Comparison of ENCODE assay signal across 14 cellular contexts in genomic region chr4:173501592-173502150, GRCh38. TPM values are rescaled to one million over a fixed set of nuclear protein-coding genes. Genes with fewer than 3 reads are reported as not detected.
A peak's percentile ranks its signal among the peaks of the same experiment; 100 is the strongest.
DNase-seq lines count a peak whose midpoint lies in the region; ATAC-seq and TF ChIP-seq lines count a peak whose summit lies in the region.
"Had no signal": no experiment of that assay in that cellular context is flagged by ENCODE, and none has a peak within 500 bp of the region (broad histone marks: within the 10 kb centered on the region; RNA-seq: fewer than 3 reads in every experiment).

No MANE protein-coding gene starts in this region.

- no peak overlapping the region for H3K27ac ChIP-seq in endodermal cell (ENCODE audit: low read depth, low read length)
- H3K27ac ChIP-seq: lower lobe of right lung, uterus had no signal

- H3K27me3 ChIP-seq in endodermal cell (ENCODE audit: control insufficient read depth, insufficient read depth, low read length, poor library complexity, severe bottlenecking): peaks cover 82% of the 10 kb centered on the region

- H3K9me3 ChIP-seq in endodermal cell (ENCODE audit: control insufficient read depth, low read length): no peaks in the 10 kb centered on the region
- H3K9me3 ChIP-seq: lower lobe of right lung, uterus had no signal

- intact Hi-C loops in dendritic cell treated with granulocyte-macrophage colony-stimulating factor and Interleukin-4, amounts not matched to agents 40 ng/mL and 50 ng/mL, for 4 days (cut with micrococcal nuclease): loop anchor here (10.0 kb wide), 3 partner anchors 337 to 783 kb away; partner anchors contain the start of genes CEP44, FBXO8 and GALNT7

- peaks cover 84% of the 10 kb centered on the region for H3K27me3 Mint-ChIP-seq in activated naive CD8-positive, alpha-beta T cell treated with anti-CD3 and anti-CD28 coated beads, Interleukin-2, amount 10 ng/mL, durations not matched to agents 7 days and 5 days
- peaks cover 95% of the 10 kb centered on the region for H3K27me3 Mint-ChIP-seq in activated naive CD8-positive, alpha-beta T cell treated with anti-CD3 and anti-CD28 coated beads for 36 hours
- peaks cover 73% of the 10 kb centered on the region for H3K27me3 Mint-ChIP-seq in dendritic cell treated with granulocyte-macrophage colony-stimulating factor and Interleukin-4, amounts not matched to agents 40 ng/mL and 50 ng/mL, for 4 days
- peaks cover 64 to 99% (median 78%) of the 10 kb centered on the region in 5 donors for H3K27me3 Mint-ChIP-seq in naive thymus-derived CD8-positive, alpha-beta T cell
- H3K27me3 Mint-ChIP-seq in endodermal cell (ENCODE audit: insufficient read depth): peaks cover 97% of the 10 kb centered on the region

- no peak overlapping the region for H3K9ac ChIP-seq in endodermal cell (ENCODE audit: extremely low read depth, low read length, poor library complexity, severe bottlenecking)

- POLR2A ChIA-PET in activated naive CD8-positive, alpha-beta T cell treated with anti-CD3 and anti-CD28 coated beads, Interleukin-2, amount 10 ng/mL, durations not matched to agents 7 days and 5 days (lab: Charles Lee): no interaction called here
- POLR2A ChIA-PET in naive thymus-derived CD8-positive, alpha-beta T cell (lab: Charles Lee): no interaction called here

- H3K4me3 ChIP-seq in endodermal cell (ENCODE audit: low read length): no peak overlapping the region
- H3K4me3 ChIP-seq: uterus had no signal

- DNase-seq in activated naive CD8-positive, alpha-beta T cell treated with anti-CD3 and anti-CD28 coated beads, Interleukin-2, amount 10 ng/mL, durations not matched to agents 7 days and 5 days: no peak
- no peak for DNase-seq in activated naive CD8-positive, alpha-beta T cell treated with anti-CD3 and anti-CD28 coated beads for 36 hours
- DNase-seq in naive thymus-derived CD8-positive, alpha-beta T cell: no peak
- DNase-seq in endodermal cell: no peak
- DNase-seq in GOT3 (lab: John Stamatoyannopoulos, UW): no peak
- DNase-seq: activated gamma-delta T cell, lower lobe of right lung, NCI-H187 treated with DMSO at 0.1 percent for 48 hours had no signal

- peaks cover 2% of the 10 kb centered on the region for H3K36me3 Mint-ChIP-seq in activated naive CD8-positive, alpha-beta T cell treated with anti-CD3 and anti-CD28 coated beads, Interleukin-2, amount 10 ng/mL, durations not matched to agents 7 days and 5 days
- H3K36me3 Mint-ChIP-seq in activated naive CD8-positive, alpha-beta T cell treated with anti-CD3 and anti-CD28 coated beads for 36 hours: peaks cover 17% of the 10 kb centered on the region
- peaks cover 14% of the 10 kb centered on the region for H3K36me3 Mint-ChIP-seq in dendritic cell treated with granulocyte-macrophage colony-stimulating factor and Interleukin-4, amounts not matched to agents 40 ng/mL and 50 ng/mL, for 4 days (ENCODE audit: low read depth)
- H3K36me3 Mint-ChIP-seq in naive thymus-derived CD8-positive, alpha-beta T cell: peaks cover 4 to 7% (median 6%) of the 10 kb centered on the region in 3 donors
- H3K36me3 Mint-ChIP-seq in endodermal cell (ENCODE audit: low read depth): no peaks in the 10 kb centered on the region

- H3K36me3 ChIP-seq in endodermal cell (ENCODE audit: control insufficient read depth, insufficient read depth, low read length): no peaks in the 10 kb centered on the region
- H3K36me3 ChIP-seq: lower lobe of right lung, uterus had no signal

- ATAC-seq in activated naive CD8-positive, alpha-beta T cell treated with anti-CD3 and anti-CD28 coated beads, Interleukin-2, amount 10 ng/mL, durations not matched to agents 7 days and 5 days (ENCODE audit: low read depth): no peak
- ATAC-seq in naive thymus-derived CD8-positive, alpha-beta T cell: no peak
- no peak for ATAC-seq in HG02852 (IDR thresholded peaks at IDR 0.05; ENCODE audit: unreplicated experiment)
- ATAC-seq in GM19463 (IDR thresholded peaks at IDR 0.05; ENCODE audit: unreplicated experiment): no peak

- peaks cover 14% of the 10 kb centered on the region for H3K4me1 Mint-ChIP-seq in activated naive CD8-positive, alpha-beta T cell treated with anti-CD3 and anti-CD28 coated beads, Interleukin-2, amount 10 ng/mL, durations not matched to agents 7 days and 5 days
- peaks cover 9% of the 10 kb centered on the region for H3K4me1 Mint-ChIP-seq in activated naive CD8-positive, alpha-beta T cell treated with anti-CD3 and anti-CD28 coated beads for 36 hours
- peaks cover 58% of the 10 kb centered on the region for H3K4me1 Mint-ChIP-seq in dendritic cell treated with granulocyte-macrophage colony-stimulating factor and Interleukin-4, amounts not matched to agents 40 ng/mL and 50 ng/mL, for 4 days (ENCODE audit: low read depth)
- peaks cover 9 to 37% (median 28%) of the 10 kb centered on the region in 4 donors for H3K4me1 Mint-ChIP-seq in naive thymus-derived CD8-positive, alpha-beta T cell
- H3K4me1 Mint-ChIP-seq in endodermal cell: no peaks in the 10 kb centered on the region

- H3K27ac Mint-ChIP-seq in activated naive CD8-positive, alpha-beta T cell treated with anti-CD3 and anti-CD28 coated beads, Interleukin-2, amount 10 ng/mL, durations not matched to agents 7 days and 5 days: no peak overlapping the region
- H3K27ac Mint-ChIP-seq in activated naive CD8-positive, alpha-beta T cell treated with anti-CD3 and anti-CD28 coated beads for 36 hours: no peak overlapping the region
- H3K27ac Mint-ChIP-seq in dendritic cell treated with granulocyte-macrophage colony-stimulating factor and Interleukin-4, amounts not matched to agents 40 ng/mL and 50 ng/mL, for 4 days: peak overlapping the region; percentile 69
- H3K27ac Mint-ChIP-seq in naive thymus-derived CD8-positive, alpha-beta T cell: peak overlapping the region in 2 of 10 donors; percentile 18 to 48
- H3K27ac Mint-ChIP-seq in endodermal cell: no peak overlapping the region

- peak overlapping the region; percentile 54 for H3K4me3 Mint-ChIP-seq in activated naive CD8-positive, alpha-beta T cell treated with anti-CD3 and anti-CD28 coated beads, Interleukin-2, amount 10 ng/mL, durations not matched to agents 7 days and 5 days
- no peak overlapping the region for H3K4me3 Mint-ChIP-seq in activated naive CD8-positive, alpha-beta T cell treated with anti-CD3 and anti-CD28 coated beads for 36 hours
- peak overlapping the region; percentile 75 for H3K4me3 Mint-ChIP-seq in dendritic cell treated with granulocyte-macrophage colony-stimulating factor and Interleukin-4, amounts not matched to agents 40 ng/mL and 50 ng/mL, for 4 days
- H3K4me3 Mint-ChIP-seq in naive thymus-derived CD8-positive, alpha-beta T cell: peak overlapping the region; percentile 39 to 76 (median 69)
- no peak overlapping the region for H3K4me3 Mint-ChIP-seq in endodermal cell

- WGBS in endodermal cell (ENCODE audit: insufficient coverage in 1 of 2, insufficient read length in 1 of 2), 2 experiments: 92 to 94% methylated on average over 9 to 21 of the region's 21 CpGs

- peaks cover 2% of the 10 kb centered on the region for H3K9me3 Mint-ChIP-seq in activated naive CD8-positive, alpha-beta T cell treated with anti-CD3 and anti-CD28 coated beads, Interleukin-2, amount 10 ng/mL, durations not matched to agents 7 days and 5 days
- H3K9me3 Mint-ChIP-seq in activated naive CD8-positive, alpha-beta T cell treated with anti-CD3 and anti-CD28 coated beads for 36 hours: peaks cover 8% of the 10 kb centered on the region
- H3K9me3 Mint-ChIP-seq in dendritic cell treated with granulocyte-macrophage colony-stimulating factor and Interleukin-4, amounts not matched to agents 40 ng/mL and 50 ng/mL, for 4 days: no peaks in the 10 kb centered on the region
- H3K9me3 Mint-ChIP-seq in naive thymus-derived CD8-positive, alpha-beta T cell: peaks cover 0 to 23% (median 5%) of the 10 kb centered on the region in 9 donors
- H3K9me3 Mint-ChIP-seq in endodermal cell: peaks cover 1% of the 10 kb centered on the region

- H3K4me1 ChIP-seq in endodermal cell (ENCODE audit: control insufficient read depth, insufficient read depth, low read length): no peaks in the 10 kb centered on the region
- H3K4me1 ChIP-seq: uterus had no signal

- TF ChIP-seq CTCF in endodermal cell (conservative IDR thresholded peaks at IDR 0.05): no peak

RNA-seq across cellular contexts. Expression of gene HAND2, which starts 28.4 kb away (rescaled TPM):
- not detected for total RNA-seq in activated naive CD8-positive, alpha-beta T cell treated with anti-CD3 and anti-CD28 coated beads, Interleukin-2, amount 10 ng/mL, durations not matched to agents 7 days and 5 days
- not detected for total RNA-seq in activated naive CD8-positive, alpha-beta T cell treated with anti-CD3 and anti-CD28 coated beads for 36 hours
- total RNA-seq in naive thymus-derived CD8-positive, alpha-beta T cell: not detected
- not detected for polyA plus RNA-seq in naive thymus-derived CD8-positive, alpha-beta T cell
- total RNA-seq in endodermal cell: not detected
- polyA plus RNA-seq in endodermal cell (2013, experiment 1 of 2): 2.0 TPM
- polyA plus RNA-seq in endodermal cell (2013, experiment 2 of 2): 2.0 TPM
- total RNA-seq: frontal cortex, NCI-H460 had no signal

Comparison
In these comparisons a context has a peak if more than half of its experiments do, and no peak if none do; other contexts are left out.
1. H3K4me3 Mint-ChIP-seq: peak in activated naive CD8-positive, alpha-beta T cell treated with anti-CD3 and anti-CD28 coated beads, Interleukin-2, amount 10 ng/mL, durations not matched to agents 7 days and 5 days (single experiment), dendritic cell treated with granulocyte-macrophage colony-stimulating factor and Interleukin-4, amounts not matched to agents 40 ng/mL and 50 ng/mL, for 4 days (single experiment) and naive thymus-derived CD8-positive, alpha-beta T cell (10 of 10); none in activated naive CD8-positive, alpha-beta T cell treated with anti-CD3 and anti-CD28 coated beads for 36 hours (single experiment) and endodermal cell (single experiment).